2 cellular contexts compared by ENCODE assay signal in the genomic region with DNA sequence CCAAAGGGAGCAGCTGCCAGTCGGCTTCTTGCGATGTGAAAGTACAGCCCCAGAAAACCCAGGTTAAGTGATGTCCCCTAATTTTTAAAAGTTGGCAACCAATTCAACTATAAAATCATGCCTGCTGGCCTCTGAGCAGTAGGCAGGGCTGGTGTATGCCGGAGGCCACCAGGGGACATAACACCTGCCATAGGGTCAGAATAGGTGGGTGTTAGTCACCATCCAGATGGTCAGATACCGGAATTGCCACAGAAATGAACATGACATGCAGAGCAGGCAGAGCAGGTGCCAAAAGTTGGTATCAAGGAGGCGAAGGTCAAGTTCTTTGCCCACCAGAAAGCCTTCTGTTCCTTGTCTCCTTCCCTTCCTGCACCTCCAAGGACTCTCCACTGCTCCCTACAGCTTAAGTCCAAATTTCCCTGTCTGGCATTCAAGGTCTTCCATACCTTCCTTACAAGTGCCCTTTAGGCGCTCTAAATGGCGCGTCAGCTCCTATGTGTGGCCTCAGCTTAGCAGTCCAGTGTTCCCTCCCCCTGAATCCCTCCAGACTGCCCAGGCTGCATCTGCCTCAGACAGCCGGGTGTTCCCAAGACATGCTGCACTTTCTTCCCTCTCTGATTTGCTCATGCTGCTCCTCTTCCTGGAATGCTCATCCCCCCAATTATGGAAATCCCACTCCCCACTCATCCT.
TF ChIP-seq lines count a peak whose summit lies in the region.

No MANE protein-coding gene starts in this region.

TF ChIP-seq in neural cell, 6 proteins besides CTCF, POLR2A, EP300 and RAD21 (continued from another document):
- TF ChIP-seq REST (IDR thresholded peaks at IDR 0.05; ENCODE audit: borderline replicate concordance) (no peak), TAF1 (IDR thresholded peaks at IDR 0.05; ENCODE audit: low read depth) (no peak), SMC3 (conservative IDR thresholded peaks at IDR 0.05; ENCODE audit: poor library complexity) (no peak), MXI1 (conservative IDR thresholded peaks at IDR 0.05; ENCODE audit: poor library complexity, severe bottlenecking) (no peak), EZH2 (IDR thresholded peaks at IDR 0.05; ENCODE audit: borderline replicate concordance, insufficient read depth, low read length, poor library complexity, severe bottlenecking) (no peak)

TF ChIP-seq in SK-N-SH, 30 proteins besides CTCF, POLR2A, EP300 and RAD21 (continued from another document):
- TF ChIP-seq EZH2phosphoT487 (IDR thresholded peaks at IDR 0.05; ENCODE audit: borderline replicate concordance, low read depth) (no peak), MEF2A (IDR thresholded peaks at IDR 0.05; ENCODE audit: borderline replicate concordance, low read depth) (no peak), ELF1 (IDR thresholded peaks at IDR 0.05) (no peak), FOXJ3 (CRISPR knock-in tag; IDR thresholded peaks at IDR 0.05) (no peak)
